9 cellular contexts compared by ENCODE assay signal in the genomic region with DNA sequence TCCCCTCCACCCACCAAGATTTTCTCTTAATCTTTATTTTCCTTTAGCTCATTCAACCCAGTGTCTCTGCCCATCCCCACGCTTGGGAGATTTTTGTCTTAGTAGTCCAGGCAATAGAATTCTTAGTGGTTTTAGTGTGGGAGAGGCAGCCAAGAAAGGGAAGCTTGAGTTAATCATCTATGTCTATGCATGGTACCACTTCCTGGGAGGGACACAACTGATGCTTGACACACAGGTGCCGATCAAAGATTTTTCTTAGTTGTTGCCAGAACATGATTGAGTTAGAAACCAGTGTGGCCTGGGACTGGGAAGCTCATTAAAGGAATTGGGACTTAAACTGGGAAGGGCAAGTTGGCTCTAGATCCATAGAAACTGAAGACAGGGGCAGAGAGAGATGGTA.
DNase-seq lines count a peak whose midpoint lies in the region; ATAC-seq and TF ChIP-seq lines count a peak whose summit lies in the region.
"Had no signal": no experiment of that assay in that cellular context is flagged by ENCODE, and none has a peak within 500 bp of the region (broad histone marks: within the 10 kb centered on the region; RNA-seq: fewer than 3 reads in every experiment).

No MANE protein-coding gene starts in this region.

- peak; percentile 32 for TF ChIP-seq POLR2A in GM18951 (IDR thresholded peaks at IDR 0.05; ENCODE audit: extremely low read depth, insufficient read depth, insufficient read length)

- peak; percentile 19 for DNase-seq in left kidney (ENCODE audit: low read depth, low spot score)
- DNase-seq in globus pallidus (ENCODE audit: low spot score), result no peak
- DNase-seq in NCI-H510A treated with DMSO at 0.1 percent for 48 hours (lab: John Stamatoyannopoulos, UW), result no peak
- DNase-seq in DMS53 treated with DMSO at 0.1 percent for 48 hours (lab: John Stamatoyannopoulos, UW; ENCODE audit: unreplicated experiment), result no peak
- no peak for DNase-seq in HUDEP-2 (lab: John Stamatoyannopoulos, UW; ENCODE audit: unreplicated experiment in 76 of 76)
- DNase-seq: activated CD4-positive, alpha-beta T cell treated with anti-CD3 and anti-CD28 coated beads for 36 hours had no signal

- in situ Hi-C loops in GM18951 (cut with MboI; ENCODE audit: low sequenced_read_pairs, unreplicated experiment), result no loop called here

- peak; percentile 68 for ATAC-seq in GM21723 (IDR thresholded peaks at IDR 0.05; ENCODE audit: unreplicated experiment)
- peak; percentile 89 for ATAC-seq in HG03460 (IDR thresholded peaks at IDR 0.05; ENCODE audit: unreplicated experiment)
- ATAC-seq: activated CD4-positive, alpha-beta T cell treated with anti-CD3 and anti-CD28 coated beads for 36 hours had no signal
